Comparison of ENCODE assay signal across 19 cellular contexts in the genomic region with DNA sequence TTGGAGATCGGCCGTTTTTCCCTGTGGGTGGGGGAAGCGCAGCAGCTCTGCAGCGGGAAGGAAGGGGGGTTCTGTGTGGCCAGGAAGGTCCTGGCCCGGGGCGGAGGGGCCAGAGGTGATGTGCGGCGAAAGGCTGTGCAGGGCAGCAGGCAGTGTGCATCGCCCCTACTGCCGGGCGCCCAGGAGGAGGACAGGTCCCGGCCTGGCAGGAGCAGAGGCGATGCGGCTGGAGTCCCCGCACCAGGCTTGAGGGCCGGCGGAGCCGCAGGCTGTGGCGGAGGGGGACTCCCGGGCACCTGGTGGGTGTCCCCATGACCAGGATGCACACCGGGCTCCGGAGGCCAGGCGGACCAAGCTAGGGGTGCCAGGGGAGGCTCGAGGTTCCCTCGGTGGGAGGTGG. TPM values are rescaled to one million over a fixed set of nuclear protein-coding genes. Genes with fewer than 3 reads are reported as not detected.
"Had no signal": no experiment of that assay in that cellular context is flagged by ENCODE, and none has a peak within 500 bp of the region (broad histone marks: within the 10 kb centered on the region; RNA-seq: fewer than 3 reads in every experiment).

No MANE protein-coding gene starts in this region.

RNA-seq across cellular contexts. Expression of gene POTEB3, which starts 54.3 kb away (rescaled TPM):
- total RNA-seq: cerebellum, colonic mucosa, dermis microvascular lymphatic vessel endothelial cell, endodermal cell, esophagus mucosa, esophagus squamous epithelium, gastrocnemius medialis, glomerular endothelial cell, heart right ventricle, kidney epithelial cell, left cardiac atrium, left lung, lower leg skin, lung microvascular endothelial cell, mesenteric fat pad, mesothelial cell of epicardium, mucosa of descending colon, myocyte had no signal
- polyA plus RNA-seq: heart right ventricle, keratinocyte had no signal
